In the genomic region with DNA sequence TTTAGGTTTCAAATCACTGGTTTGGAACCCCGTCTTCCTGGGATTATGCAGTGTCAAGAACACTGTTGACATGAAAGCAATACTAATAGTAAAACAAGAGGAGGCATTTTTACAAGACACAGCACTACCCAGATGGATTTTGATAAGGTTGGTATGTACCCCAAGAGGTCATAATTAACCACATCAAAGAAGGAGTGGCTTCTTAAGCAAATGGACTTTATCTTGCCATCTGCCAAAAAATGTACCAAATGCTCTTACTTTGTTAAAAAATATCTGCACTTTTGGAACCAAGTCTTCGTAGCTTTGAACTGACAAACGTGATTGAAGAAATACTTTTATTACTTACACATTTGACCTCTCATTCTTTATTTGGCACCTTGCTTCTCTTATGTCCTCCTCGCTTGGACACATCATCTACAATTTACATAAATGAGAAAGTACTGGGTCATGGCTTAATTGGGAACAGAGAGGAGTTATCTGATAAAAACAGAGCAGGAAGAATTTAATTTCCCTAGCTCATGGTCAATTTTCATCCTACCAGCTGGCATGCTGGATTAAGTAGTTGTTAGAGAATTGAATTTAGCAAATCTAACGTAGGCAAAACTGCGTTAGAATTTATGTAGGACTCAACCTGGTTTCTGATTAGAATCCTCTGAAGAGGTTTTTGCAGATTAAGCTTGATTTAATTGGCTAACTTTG, we compare ENCODE assay signal across 25 cellular contexts.
"Had no signal": no experiment of that assay in that cellular context is flagged by ENCODE, and none has a peak within 500 bp of the region (broad histone marks: within the 10 kb centered on the region; RNA-seq: fewer than 3 reads in every experiment).

No MANE protein-coding gene starts in this region.

- ATAC-seq: body of pancreas; gastroesophageal sphincter; left cardiac atrium; right cardiac atrium; stimulated activated memory B cell treated with anti-CD40 and anti-IgM and Interleukin-4, amounts not matched to agents 10 μg/mL and 1 μg/mL and 100 μg/mL, for 72 hours had no signal

- FAIRE-seq: urothelium cell line had no signal

- H3K9me3 Mint-ChIP-seq: activated naive CD8-positive, alpha-beta T cell treated with anti-CD3 and anti-CD28 coated beads for 36 hours; activated T-cell treated with anti-CD3 and anti-CD28 coated beads, Interleukin-2, amount 50 U/mL, for 24 hours; nephron; stimulated activated memory B cell treated with anti-CD40 and anti-IgM and Interleukin-4, amounts not matched to agents 10 μg/mL and 1 μg/mL and 100 μg/mL, for 72 hours had no signal

- H3K9me3 ChIP-seq: body of pancreas, gastroesophageal sphincter, neutrophil, ovary, prostate gland, stomach, suprapubic skin, transverse colon had no signal

- DNase-seq: activated CD4-positive, alpha-beta T cell treated with anti-CD3 and anti-CD28 coated beads for 1 hour; activated CD4-positive, alpha-beta T cell treated with anti-CD3 and anti-CD28 coated beads, Interleukin-2, amount 50 U/mL, for 1 hour; activated naive CD4-positive, alpha-beta T cell treated with Interleukin-2 at 50 U/mL for 16 hours; activated naive CD8-positive, alpha-beta T cell treated with anti-CD3 and anti-CD28 coated beads for 36 hours; activated T-cell treated with anti-CD3 and anti-CD28 coated beads, Interleukin-2, amount 50 U/mL, for 24 hours; amygdala; body of pancreas; head of caudate nucleus; islet precursor cell; left cardiac atrium; ovary; right cardiac atrium; stimulated activated CD4-positive, alpha-beta T cell treated with anti-CD3 and anti-CD28 coated beads, Interleukin-2, amount 100 ng/mL, for 24 hours; stomach; T-helper 9 cell; transverse colon had no signal

- H3K36me3 Mint-ChIP-seq: activated naive CD8-positive, alpha-beta T cell treated with anti-CD3 and anti-CD28 coated beads for 36 hours; stimulated activated memory B cell treated with anti-CD40 and anti-IgM and Interleukin-4, amounts not matched to agents 10 μg/mL and 1 μg/mL and 100 μg/mL, for 72 hours had no signal

- H3K4me3 Mint-ChIP-seq: activated naive CD8-positive, alpha-beta T cell treated with anti-CD3 and anti-CD28 coated beads for 36 hours; activated T-cell treated with anti-CD3 and anti-CD28 coated beads, Interleukin-2, amount 50 U/mL, for 24 hours; nephron; stimulated activated memory B cell treated with anti-CD40 and anti-IgM and Interleukin-4, amounts not matched to agents 10 μg/mL and 1 μg/mL and 100 μg/mL, for 72 hours had no signal

- H3K4me1 ChIP-seq: body of pancreas, gastroesophageal sphincter, prostate gland, stomach, suprapubic skin, transverse colon had no signal

- H3K27me3 Mint-ChIP-seq: stimulated activated memory B cell treated with anti-CD40 and anti-IgM and Interleukin-4, amounts not matched to agents 10 μg/mL and 1 μg/mL and 100 μg/mL, for 72 hours had no signal

- H3K4me3 ChIP-seq: body of pancreas, cardiac muscle cell, gastroesophageal sphincter, ovary, prostate gland, stomach, suprapubic skin, transverse colon had no signal

- H3K4me1 Mint-ChIP-seq: activated naive CD8-positive, alpha-beta T cell treated with anti-CD3 and anti-CD28 coated beads for 36 hours; stimulated activated memory B cell treated with anti-CD40 and anti-IgM and Interleukin-4, amounts not matched to agents 10 μg/mL and 1 μg/mL and 100 μg/mL, for 72 hours had no signal

- H3K27ac ChIP-seq: body of pancreas, cardiac muscle cell, epithelial cell of prostate, gastroesophageal sphincter, neutrophil, ovary, prostate gland, stomach, suprapubic skin, transverse colon had no signal

- H3K27ac Mint-ChIP-seq: activated naive CD8-positive, alpha-beta T cell treated with anti-CD3 and anti-CD28 coated beads for 36 hours; activated T-cell treated with anti-CD3 and anti-CD28 coated beads, Interleukin-2, amount 50 U/mL, for 24 hours; nephron; stimulated activated memory B cell treated with anti-CD40 and anti-IgM and Interleukin-4, amounts not matched to agents 10 μg/mL and 1 μg/mL and 100 μg/mL, for 72 hours had no signal
